In the genomic region with DNA sequence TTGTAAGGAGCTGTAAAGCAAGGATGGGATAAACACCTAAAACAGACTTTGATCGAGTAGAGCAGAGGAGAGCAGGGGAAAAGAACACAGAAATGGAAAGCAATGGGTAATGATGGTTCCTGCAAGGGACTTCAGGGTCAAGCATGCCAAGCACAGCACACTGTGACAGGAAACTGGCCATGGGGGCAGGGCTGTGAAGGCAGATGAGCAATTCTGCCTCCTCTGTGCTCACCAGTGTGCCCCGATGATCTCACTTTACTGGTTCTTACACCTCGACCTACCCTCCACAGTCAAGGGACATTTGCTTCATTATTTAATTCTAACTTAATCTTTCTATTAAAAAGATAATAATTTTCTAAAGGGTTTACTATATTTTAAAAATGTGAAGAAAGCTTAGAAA, we compare ENCODE assay signal across 1 cellular context.
TF ChIP-seq lines count a peak whose summit lies in the region.

No MANE protein-coding gene starts in this region.

TF ChIP-seq in GM12878, 131 proteins besides CTCF, POLR2A, EP300 and RAD21 (continued from another document):
- TF ChIP-seq, protein P1, sequence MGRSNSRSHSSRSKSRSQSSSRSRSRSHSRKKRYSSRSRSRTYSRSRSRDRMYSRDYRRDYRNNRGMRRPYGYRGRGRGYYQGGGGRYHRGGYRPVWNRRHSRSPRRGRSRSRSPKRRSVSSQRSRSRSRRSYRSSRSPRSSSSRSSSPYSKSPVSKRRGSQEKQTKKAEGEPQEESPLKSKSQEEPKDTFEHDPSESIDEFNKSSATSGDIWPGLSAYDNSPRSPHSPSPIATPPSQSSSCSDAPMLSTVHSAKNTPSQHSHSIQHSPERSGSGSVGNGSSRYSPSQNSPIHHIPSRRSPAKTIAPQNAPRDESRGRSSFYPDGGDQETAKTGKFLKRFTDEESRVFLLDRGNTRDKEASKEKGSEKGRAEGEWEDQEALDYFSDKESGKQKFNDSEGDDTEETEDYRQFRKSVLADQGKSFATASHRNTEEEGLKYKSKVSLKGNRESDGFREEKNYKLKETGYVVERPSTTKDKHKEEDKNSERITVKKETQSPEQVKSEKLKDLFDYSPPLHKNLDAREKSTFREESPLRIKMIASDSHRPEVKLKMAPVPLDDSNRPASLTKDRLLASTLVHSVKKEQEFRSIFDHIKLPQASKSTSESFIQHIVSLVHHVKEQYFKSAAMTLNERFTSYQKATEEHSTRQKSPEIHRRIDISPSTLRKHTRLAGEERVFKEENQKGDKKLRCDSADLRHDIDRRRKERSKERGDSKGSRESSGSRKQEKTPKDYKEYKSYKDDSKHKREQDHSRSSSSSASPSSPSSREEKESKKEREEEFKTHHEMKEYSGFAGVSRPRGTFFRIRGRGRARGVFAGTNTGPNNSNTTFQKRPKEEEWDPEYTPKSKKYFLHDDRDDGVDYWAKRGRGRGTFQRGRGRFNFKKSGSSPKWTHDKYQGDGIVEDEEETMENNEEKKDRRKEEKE (IDR thresholded peaks at IDR 0.05) = no peak
- no peak for TF ChIP-seq CEBPB (IDR thresholded peaks at IDR 0.05; ENCODE audit: borderline replicate concordance in 1 of 2, low read depth in 2 of 2, low read length in 2 of 2)
- TF ChIP-seq CREB1 (IDR thresholded peaks at IDR 0.05; ENCODE audit: low read depth) = 0 out of 2 replicates have a peak, but pooled peaks have one; percentile 22
- TF ChIP-seq BCL11A (IDR thresholded peaks at IDR 0.05; ENCODE audit: low read depth, low read length) = no peak
- peak; percentile 35; the same call in 1 of the 2 replicates for TF ChIP-seq ATF7 (IDR thresholded peaks at IDR 0.05; ENCODE audit: low read depth)
- no peak for TF ChIP-seq NFYA (IDR thresholded peaks at IDR 0.05; ENCODE audit: borderline replicate concordance, low read depth, low read length)
- no peak for TF ChIP-seq SP1 (IDR thresholded peaks at IDR 0.05; ENCODE audit: low read depth, low read length)
- no peak for TF ChIP-seq PAX8 (IDR thresholded peaks at IDR 0.05)
